Comparison of ENCODE assay signal across 20 cellular contexts in the genomic region with DNA sequence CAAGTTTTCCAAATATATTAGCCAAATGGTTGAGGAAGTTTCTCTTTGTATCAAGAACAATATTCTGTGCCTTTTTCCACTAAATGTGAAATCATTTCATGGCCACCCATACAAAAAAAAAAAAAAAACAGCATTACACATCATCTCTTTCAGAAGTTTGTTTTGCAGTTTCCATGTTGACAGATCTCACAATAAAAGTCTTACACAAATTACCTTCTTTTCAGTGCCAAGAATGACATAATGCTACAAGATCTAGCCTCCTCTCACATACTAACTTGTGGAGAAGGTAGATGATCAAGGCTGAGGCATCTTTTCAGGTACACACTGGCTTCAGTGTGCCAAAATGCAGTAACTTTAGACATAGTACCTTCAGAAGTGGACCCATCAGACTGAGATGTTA. TPM values are rescaled to one million over a fixed set of nuclear protein-coding genes. Genes with fewer than 3 reads are reported as not detected.
DNase-seq lines count a peak whose midpoint lies in the region; TF ChIP-seq lines count a peak whose summit lies in the region.
"Had no signal": no experiment of that assay in that cellular context is flagged by ENCODE, and none has a peak within 500 bp of the region (broad histone marks: within the 10 kb centered on the region; RNA-seq: fewer than 3 reads in every experiment).

No MANE protein-coding gene starts in this region.

- TF ChIP-seq CTCF in MCF 10A (IDR thresholded peaks at IDR 0.05; ENCODE audit: unreplicated experiment) (no peak), breast epithelium (IDR thresholded peaks at IDR 0.05) (no peak), fibroblast of lung (conservative IDR thresholded peaks at IDR 0.05 in 1 of 2, IDR thresholded peaks at IDR 0.05 in 1 of 2; ENCODE audit: low read depth in 1 of 2, low read length in 2 of 2) (no peak)

- H3K4me2 ChIP-seq in fibroblast of lung (ENCODE audit: extremely low read depth, insufficient read depth, low read length) = no peak overlapping the region

- no peak overlapping the region for H2AFZ ChIP-seq in fibroblast of lung (ENCODE audit: low read length)

- H3K4me3 Mint-ChIP-seq in MCF 10A (ENCODE audit: unreplicated experiment) = no peak overlapping the region
- H3K4me3 Mint-ChIP-seq: activated T-helper 1 cell treated with anti-CD3 and anti-CD28 coated beads, Interleukin-12 subunit alpha, Interleukin-12 subunit beta, Interleukin-2, Interleukin-4 antibody, amounts not matched to agents 30 ng/mL and 10 ng/mL and 1 ng/mL, durations not matched to agents 14 hours and 24 hours and 36 hours; CD14-positive monocyte had no signal

- BruUV-seq in MCF 10A (replicated peaks; lab: Mats Ljungman, UMichigan) = no TSS peak

- H3K36me3 Mint-ChIP-seq in MCF 10A (ENCODE audit: insufficient read depth, unreplicated experiment) = no peaks in the 10 kb centered on the region
- H3K36me3 Mint-ChIP-seq: CD14-positive monocyte had no signal

- POLR2A ChIA-PET in MCF 10A (lab: Yijun Ruan, JAX) = no interaction called here

- H3K4me3 ChIP-seq in breast epithelium (no peak overlapping the region), fibroblast of lung (replicated peaks in 1 of 4; ENCODE audit: control extremely low read depth in 1 of 4, insufficient read depth in 1 of 4, low read depth in 3 of 4, low read length in 4 of 4) (no peak overlapping the region)
- H3K4me3 ChIP-seq: heart right ventricle, MG63 had no signal

- H3K27ac ChIP-seq in breast epithelium (no peak overlapping the region), fibroblast of lung (ENCODE audit: insufficient read depth, low read length) (no peak overlapping the region)
- H3K27ac ChIP-seq: heart right ventricle had no signal

- in situ Hi-C loops in G401 (cut with HindIII; ENCODE audit: low sequenced_read_pairs) = no loop called here

- H3K4me1 ChIP-seq in breast epithelium (no peaks in the 10 kb centered on the region), fibroblast of lung (ENCODE audit: control insufficient read depth, extremely low read depth, insufficient read depth, low read length) (no peaks in the 10 kb centered on the region)

- no peaks in the 10 kb centered on the region for H3K27me3 ChIP-seq in breast epithelium
- no peaks in the 10 kb centered on the region for H3K27me3 ChIP-seq in fibroblast of lung (ENCODE audit: control insufficient read depth, insufficient read depth, low read length)
- H3K27me3 ChIP-seq: heart right ventricle, MG63 had no signal

- intact Hi-C loops in MCF 10A (cut with micrococcal nuclease) (no loop called here), breast epithelium (cut with DNase I; ENCODE audit: low total_unique reads) (no loop called here)

- H3K9me3 Mint-ChIP-seq in MCF 10A (ENCODE audit: unreplicated experiment) = no peaks in the 10 kb centered on the region

- no peaks in the 10 kb centered on the region for H3K27me3 Mint-ChIP-seq in MCF 10A (ENCODE audit: insufficient read depth, unreplicated experiment)

- H3K9me3 ChIP-seq in breast epithelium (no peaks in the 10 kb centered on the region), fibroblast of lung (ENCODE audit: control insufficient read depth, insufficient read depth, low read depth, low read length) (no peaks in the 10 kb centered on the region)
- H3K9me3 ChIP-seq: heart right ventricle, MG63 had no signal

- no peak overlapping the region for H3K9ac ChIP-seq in fibroblast of lung (ENCODE audit: insufficient read depth, low read length)

- H3K4me1 Mint-ChIP-seq in MCF 10A (ENCODE audit: insufficient read depth, unreplicated experiment) = no peaks in the 10 kb centered on the region
- H3K4me1 Mint-ChIP-seq: CD14-positive monocyte had no signal

- H4K20me1 ChIP-seq in fibroblast of lung (ENCODE audit: control insufficient read depth, extremely low read depth, insufficient read depth, low read length) = no peaks in the 10 kb centered on the region

- CTCF ChIA-PET in MCF 10A (lab: Yijun Ruan, JAX) = no interaction called here

- peak; percentile 8 for DNase-seq in MCF 10A (ENCODE audit: unreplicated experiment)
- DNase-seq in breast epithelium (ENCODE audit: low spot score in 2 of 2) = no peak
- DNase-seq in amniotic epithelial cell (ENCODE audit: low read depth) = peak; percentile 56
- peak; percentile 12 for DNase-seq in fibroblast of lung (ENCODE audit: low read depth in 2 of 2)
- no peak for DNase-seq in NCI-H510A treated with DMSO at 0.1 percent for 48 hours (lab: John Stamatoyannopoulos, UW)
- DNase-seq in OCI-M1 (lab: John Stamatoyannopoulos, UW) = no peak
- DNase-seq in C1 segment of cervical spinal cord (lab: John Stamatoyannopoulos, UW) = no peak
- DNase-seq in G401 (ENCODE audit: low spot score) = no peak
- DNase-seq: ACHN; activated CD4-positive, alpha-beta T cell treated with anti-CD3 and anti-CD28 coated beads for 48 hours; activated naive CD4-positive, alpha-beta T cell treated with anti-CD3 and anti-CD28 coated beads, Interleukin-2, amount 50 U/mL, for 16 hours; heart right ventricle; MG63; NCI-H1417; NCI-H82; SIG-M5; T-helper 1 cell had no signal

- H3K36me3 ChIP-seq in breast epithelium (no peaks in the 10 kb centered on the region), fibroblast of lung (ENCODE audit: control insufficient read depth, insufficient read depth, low read length) (no peaks in the 10 kb centered on the region)
- H3K36me3 ChIP-seq: heart right ventricle, MG63 had no signal

- H3K79me2 ChIP-seq in fibroblast of lung (ENCODE audit: control insufficient read depth, insufficient read depth, low read length) = no peaks in the 10 kb centered on the region

- no peak overlapping the region for H3K27ac Mint-ChIP-seq in MCF 10A (ENCODE audit: low read depth, unreplicated experiment)
- H3K27ac Mint-ChIP-seq: activated T-helper 1 cell treated with anti-CD3 and anti-CD28 coated beads, Interleukin-12 subunit alpha, Interleukin-12 subunit beta, Interleukin-2, Interleukin-4 antibody, amounts not matched to agents 30 ng/mL and 10 ng/mL and 1 ng/mL, durations not matched to agents 14 hours and 24 hours and 36 hours; CD14-positive monocyte; progenitor cell of endocrine pancreas had no signal

- no peak for TF ChIP-seq POLR2A in breast epithelium (IDR thresholded peaks at IDR 0.05)

RNA-seq across cellular contexts. Expression of gene PRKD1, which starts 35.3 kb away (rescaled TPM):
- total RNA-seq in MCF 10A (2022) = 7.9 and 8.8 TPM in 2 replicates
- total RNA-seq in breast epithelium = 10 to 100 TPM; 14.1 to 26.1 (median 22.7) TPM
- 15.9 and 20.1 TPM in 2 replicates for total RNA-seq in fibroblast of lung
- polyA plus RNA-seq in fibroblast of lung = 22.2 and 26.2 TPM in 2 replicates
- polyA plus RNA-seq in fibroblast of lung (2012) = 16.3 and 17.6 TPM in 2 replicates
- polyA minus RNA-seq in fibroblast of lung (ENCODE audit: low replicate concordance) = 7.2 and 8.9 TPM in 2 replicates
- total RNA-seq in G401 (2014; rRNA removed; shearing (Covaris generic)) = 0.49 TPM in 1 of 2 replicates, not detected in the other
- polyA plus RNA-seq: CD14-positive monocyte had no signal

Comparison
In these comparisons a context has a peak if more than half of its experiments do, and no peak if none do; other contexts are left out.
1. DNase-seq: peak in MCF 10A (single experiment), amniotic epithelial cell (single experiment) and fibroblast of lung (2 of 2); none in breast epithelium (0 of 2), NCI-H510A treated with DMSO at 0.1 percent for 48 hours (single experiment), OCI-M1 (single experiment), C1 segment of cervical spinal cord (0 of 14) and G401 (single experiment).